In genomic region chr18:36828630-36829361, GRCh38 we compare ENCODE assay signal across 8 cellular contexts.
A peak's percentile ranks its signal among the peaks of the same experiment; 100 is the strongest.
DNase-seq lines count a peak whose midpoint lies in the region; ATAC-seq and TF ChIP-seq lines count a peak whose summit lies in the region.

Gene KIAA1328 (plus strand): TSS chr18:36829127. CDS start chr18:36829139, 12 bp downstream.
Gene TPGS2 (minus strand): TSS chr18:36829002. CDS start chr18:36828767, 235 bp downstream.

- H3K4me2 ChIP-seq in OCI-LY3 (ENCODE audit: low read length): peak within 1 kb of the TSS; percentile 78

- peak within 1 kb of the TSS; percentile 89 for H3K9ac ChIP-seq in OCI-LY3 (ENCODE audit: low read length)
- H3K9ac ChIP-seq in mucosa of rectum (ENCODE audit: low read depth in 1 of 2, low read length in 2 of 2): peak within 1 kb of the TSS; percentile 85 to 88

- H3K9me3 ChIP-seq in OCI-LY3 (ENCODE audit: insufficient read depth, low read length): no peaks in the 10 kb centered on the region
- H3K9me3 ChIP-seq in mucosa of rectum (ENCODE audit: control insufficient read depth in 2 of 2, low read length in 2 of 2): no peaks in the 10 kb centered on the region

- H2AFZ ChIP-seq in OCI-LY3 (ENCODE audit: low read depth, low read length): peak within 1 kb of the TSS; percentile 80

- peak; percentile 96 for ATAC-seq in GM21515 (IDR thresholded peaks at IDR 0.05; ENCODE audit: unreplicated experiment)

- peak within 1 kb of the TSS; percentile 41 for H3K27ac ChIP-seq in OCI-LY3 (ENCODE audit: low read length)
- H3K27ac ChIP-seq in mucosa of rectum (ENCODE audit: low read depth in 2 of 2, low read length in 2 of 2): peak within 1 kb of the TSS; percentile 82 to 86

- H3K27me3 ChIP-seq in OCI-LY3 (ENCODE audit: low read depth, low read length): no peaks in the 10 kb centered on the region
- no peaks in the 10 kb centered on the region for H3K27me3 ChIP-seq in mucosa of rectum (ENCODE audit: control insufficient read depth in 2 of 2, insufficient read depth in 2 of 2, low read length in 2 of 2)

- no peaks in the 10 kb centered on the region for H4K20me1 ChIP-seq in OCI-LY3 (ENCODE audit: insufficient read depth, low read length)

- TF ChIP-seq CTCF in OCI-LY3 (IDR thresholded peaks at IDR 0.05; ENCODE audit: low read depth, low read length): peak; percentile 52
- TF ChIP-seq CTCF in epithelial cell of esophagus (IDR thresholded peaks at IDR 0.05; ENCODE audit: insufficient read depth, low read depth, low read length, missing control alignments): peak; percentile 19

- H3K36me3 ChIP-seq in OCI-LY3 (replicated peaks; ENCODE audit: low read depth, low read length) (peaks cover 7% of the 10 kb centered on the region), mucosa of rectum (ENCODE audit: control insufficient read depth in 2 of 2, insufficient read depth in 2 of 2, low read length in 2 of 2) (no peaks in the 10 kb centered on the region)

- DNase-seq in DMS114 treated with DMSO at 0.1 percent for 48 hours (lab: John Stamatoyannopoulos, UW; ENCODE audit: unreplicated experiment) (peak; percentile 68), HuH-7 (ENCODE audit: low spot score) (peak; percentile 73), activated T-cell treated with anti-CD3 and anti-CD28 coated beads for 24 hours (ENCODE audit: low read depth) (peak; percentile 87), epithelial cell of esophagus (ENCODE audit: low read depth) (peak; percentile 89)
- DNase-seq in stimulated activated CD8-positive, alpha-beta memory T cell treated with anti-CD3 and anti-CD28 coated beads, Interleukin-4, amount 100 ng/mL, for 48 hours: peak; percentile 89

- peaks cover 28% of the 10 kb centered on the region for H3K79me2 ChIP-seq in OCI-LY3 (ENCODE audit: low read length)

- peak within 1 kb of the TSS; percentile 94 for H3K4me3 ChIP-seq in OCI-LY3 (ENCODE audit: low read length)
- peak within 1 kb of the TSS; percentile 91 for H3K4me3 ChIP-seq in epithelial cell of esophagus (ENCODE audit: low read length)
- H3K4me3 ChIP-seq in mucosa of rectum (ENCODE audit: low read length in 2 of 2): peak within 1 kb of the TSS; percentile 92 to 97

- peaks cover 13% of the 10 kb centered on the region for H3K4me1 ChIP-seq in OCI-LY3 (ENCODE audit: low read length)
- peaks cover 7 to 9% of the 10 kb centered on the region in 2 donors for H3K4me1 ChIP-seq in mucosa of rectum (ENCODE audit: control insufficient read depth in 2 of 2, insufficient read depth in 2 of 2, low read length in 2 of 2)

Comparison
In these comparisons a context has a peak if more than half of its experiments do, and no peak if none do; other contexts are left out.
1. Peak in every context shown above with its lines: DNase-seq, ATAC-seq, H3K4me3 ChIP-seq and H3K27ac ChIP-seq.